ENCODE assay signal across 13 cellular contexts in the genomic region with DNA sequence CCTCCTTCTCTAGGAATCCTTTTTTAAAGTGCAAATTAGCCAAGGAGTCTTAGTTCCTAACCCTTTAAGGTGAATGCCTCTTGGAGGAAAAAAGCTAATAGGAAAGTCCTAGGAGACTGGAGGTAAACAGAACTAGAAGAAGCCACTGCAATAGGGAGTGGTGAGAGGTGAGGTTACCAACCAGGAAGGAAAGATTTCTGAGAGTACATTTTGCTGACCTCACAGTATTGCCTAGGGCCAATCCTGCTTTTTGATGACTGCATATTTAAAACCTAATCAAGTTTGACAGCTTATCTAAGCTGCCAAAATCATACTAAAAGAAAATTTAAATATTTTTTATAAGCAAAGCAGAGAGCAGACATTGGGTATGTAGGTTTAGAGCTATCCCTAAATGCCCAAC.
"Had no signal": no experiment of that assay in that cellular context is flagged by ENCODE, and none has a peak within 500 bp of the region (broad histone marks: within the 10 kb centered on the region; RNA-seq: fewer than 3 reads in every experiment).

No MANE protein-coding gene starts in this region.

- H3K4me3 ChIP-seq: gastrocnemius medialis, lower lobe of right lung, sigmoid colon, spleen, thyroid gland had no signal

- DNase-seq: activated CD4-positive, alpha-beta T cell treated with anti-CD3 and anti-CD28 coated beads for 36 hours; activated CD4-positive, alpha-beta T cell treated with anti-CD3 and anti-CD28 coated beads, Interleukin-2, amount 50 U/mL, for 48 hours; activated T-cell treated with anti-CD3 and anti-CD28 coated beads for 4 hours; gastrocnemius medialis; head of caudate nucleus; left cardiac atrium; lower lobe of right lung; sigmoid colon; spleen; stimulated activated CD8-positive, alpha-beta memory T cell treated with anti-CD3 and anti-CD28 coated beads, Interleukin-4, amount 100 ng/mL, for 48 hours; stimulated activated naive CD4-positive, alpha-beta T cell; thyroid gland had no signal

- ATAC-seq: activated CD4-positive, alpha-beta T cell treated with anti-CD3 and anti-CD28 coated beads for 36 hours; gastrocnemius medialis; left cardiac atrium; lower lobe of right lung; WTC11 had no signal
